Comparison of ENCODE assay signal across 8 cellular contexts in genomic region chr17:29579866-29580771, GRCh38. TPM values are rescaled to one million over a fixed set of nuclear protein-coding genes. Genes with fewer than 3 reads are reported as not detected.
DNase-seq lines count a peak whose midpoint lies in the region; ATAC-seq and TF ChIP-seq lines count a peak whose summit lies in the region.

No MANE protein-coding gene starts in this region.

- no peak for TF ChIP-seq EP300 in esophagus muscularis mucosa (IDR thresholded peaks at IDR 0.05)

- TF ChIP-seq POLR2A in esophagus muscularis mucosa (IDR thresholded peaks at IDR 0.05; ENCODE audit: low read depth): no peak

- H3K4me3 Mint-ChIP-seq in activated T-cell treated with anti-CD3 and anti-CD28 coated beads, Interleukin-2, amount 50 U/mL, for 24 hours: no peak overlapping the region
- H3K4me3 Mint-ChIP-seq in nephron: peak overlapping the region in 1 of 3 experiments; percentile 2

- TF ChIP-seq CTCF in esophagus muscularis mucosa (IDR thresholded peaks at IDR 0.05) (peak; percentile 92 to 95 (median 93)), nephron (IDR thresholded peaks at IDR 0.05; ENCODE audit: unreplicated experiment in 3 of 3) (peak; percentile 76 to 85 (median 84))

- no peak overlapping the region for H3K4me3 ChIP-seq in esophagus muscularis mucosa

- H3K4me1 ChIP-seq in esophagus muscularis mucosa: peaks cover 38 to 69% (median 61%) of the 10 kb centered on the region in 4 donors

- peaks cover 92% of the 10 kb centered on the region for H3K36me3 Mint-ChIP-seq in activated T-cell treated with anti-CD3 and anti-CD28 coated beads, Interleukin-2, amount 50 U/mL, for 24 hours (ENCODE audit: low read depth)
- H3K36me3 Mint-ChIP-seq in nephron (ENCODE audit: low read depth): peaks cover 19% of the 10 kb centered on the region

- peak; percentile 74 for ATAC-seq in GM21360 (IDR thresholded peaks at IDR 0.05; ENCODE audit: unreplicated experiment)

- DNase-seq in COLO829 (ENCODE audit: low spot score) (peak; percentile 90), HuH-7 (ENCODE audit: low spot score) (peak; percentile 97), OCI-M1 (lab: John Stamatoyannopoulos, UW) (peak; percentile 92), esophagus muscularis mucosa (ENCODE audit: extremely low spot score) (no peak), substantia nigra (lab: John Stamatoyannopoulos, UW) (peak in 48 of 49 donors; percentile 40 to 93 (median 83))
- DNase-seq in activated T-cell treated with anti-CD3 and anti-CD28 coated beads, Interleukin-2, amount 50 U/mL, for 24 hours: peak; percentile 92

- H3K9me3 Mint-ChIP-seq in activated T-cell treated with anti-CD3 and anti-CD28 coated beads, Interleukin-2, amount 50 U/mL, for 24 hours: no peaks in the 10 kb centered on the region
- H3K9me3 Mint-ChIP-seq in nephron: no peaks in the 10 kb centered on the region

- peaks cover 34% of the 10 kb centered on the region for H3K4me1 Mint-ChIP-seq in activated T-cell treated with anti-CD3 and anti-CD28 coated beads, Interleukin-2, amount 50 U/mL, for 24 hours (ENCODE audit: low read depth)
- peaks cover 20% of the 10 kb centered on the region for H3K4me1 Mint-ChIP-seq in nephron

- H3K27ac ChIP-seq in esophagus muscularis mucosa (replicated peaks in 1 of 4) (peak overlapping the region in 2 of 4 donors; percentile 15 to 27), substantia nigra (ENCODE audit: low read depth, low read length, poor library complexity, severe bottlenecking) (peak overlapping the region; percentile 71)

- H3K27me3 ChIP-seq in esophagus muscularis mucosa: no peaks in the 10 kb centered on the region

- H3K36me3 ChIP-seq in esophagus muscularis mucosa: peaks cover 39 to 85% (median 81%) of the 10 kb centered on the region in 4 donors

- WGBS in esophagus muscularis mucosa: 58% methylated on average over 14 of the region's 15 CpGs

- intact Hi-C loops in esophagus muscularis mucosa (cut with DNase I): loop anchor here (2.0 to 5.0 kb wide), 2 partner anchors 37 to 201 kb away; no protein-coding TSS in a partner anchor

- peak overlapping the region; percentile 83 for H3K27ac Mint-ChIP-seq in activated T-cell treated with anti-CD3 and anti-CD28 coated beads, Interleukin-2, amount 50 U/mL, for 24 hours
- H3K27ac Mint-ChIP-seq in nephron: no peak overlapping the region

- no peaks in the 10 kb centered on the region for H3K9me3 ChIP-seq in esophagus muscularis mucosa

- H3K27me3 Mint-ChIP-seq in activated T-cell treated with anti-CD3 and anti-CD28 coated beads, Interleukin-2, amount 50 U/mL, for 24 hours: no peaks in the 10 kb centered on the region
- no peaks in the 10 kb centered on the region for H3K27me3 Mint-ChIP-seq in nephron (ENCODE audit: low read depth)

RNA-seq across cellular contexts. Expression of gene GIT1, which starts 9.3 kb away (rescaled TPM):
- total RNA-seq in esophagus muscularis mucosa: 10 to 100 TPM; 28.7 to 50.4 (median 39.9) TPM

RNA-seq across cellular contexts. Expression of gene TP53I13, which starts 11.6 kb away (rescaled TPM):
- 10 to 100 TPM; 40.9 to 72.6 (median 55.7) TPM for total RNA-seq in esophagus muscularis mucosa

RNA-seq across cellular contexts. Expression of gene ANKRD13B, which starts 12.8 kb away (rescaled TPM):
- 10 to 100 TPM in 3 of 4 donors, 1 to 10 TPM in 1; 8.0 to 16.1 (median 13.4) TPM for total RNA-seq in esophagus muscularis mucosa

RNA-seq across cellular contexts. Expression of gene ABHD15, which starts 13.3 kb away (rescaled TPM):
- 10 to 100 TPM in 3 of 4 donors, 1 to 10 TPM in 1; 6.8 to 18.3 (median 11.9) TPM for total RNA-seq in esophagus muscularis mucosa

RNA-seq across cellular contexts. Expression of gene CORO6, which starts 42.6 kb away (rescaled TPM):
- 10 to 100 TPM; 43.7 to 67.7 (median 46.9) TPM for total RNA-seq in esophagus muscularis mucosa
